ENCODE assay signal across 8 cellular contexts in the genomic region with DNA sequence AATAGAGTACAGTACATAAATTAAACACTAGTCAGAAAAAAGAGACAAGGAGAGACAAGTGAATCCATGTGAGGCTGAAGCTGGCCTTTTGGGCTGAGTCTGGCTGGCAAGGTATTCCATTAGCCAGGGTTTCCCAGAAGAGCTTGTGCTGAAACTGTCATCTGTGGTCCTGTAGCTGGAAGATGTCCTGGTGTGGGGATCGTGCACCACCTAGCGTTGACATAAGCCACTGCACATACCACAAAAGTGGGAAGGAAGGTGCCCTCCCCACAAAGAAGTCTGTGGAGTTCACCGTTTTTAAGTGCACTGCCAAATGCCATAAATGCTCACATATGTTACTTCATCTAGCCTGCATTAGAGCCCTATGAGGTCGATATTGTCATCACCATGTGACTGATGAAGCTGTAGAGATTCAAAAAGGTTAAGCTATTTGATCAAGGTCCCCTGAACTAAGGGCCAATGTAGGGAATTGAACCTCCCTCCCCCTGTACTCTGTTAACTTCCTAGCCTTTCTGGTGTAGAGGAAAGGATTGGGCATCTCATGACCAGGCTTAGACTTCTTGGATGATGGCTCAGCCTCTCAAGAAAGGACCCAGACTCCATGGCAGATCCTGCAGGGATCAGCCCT. TPM values are rescaled to one million over a fixed set of nuclear protein-coding genes. Genes with fewer than 3 reads are reported as not detected.
DNase-seq lines count a peak whose midpoint lies in the region; ATAC-seq, FAIRE-seq and TF ChIP-seq lines count a peak whose summit lies in the region.

No MANE protein-coding gene starts in this region.

- no peaks in the 10 kb centered on the region for H3K4me1 ChIP-seq in PC-9 (replicated peaks; ENCODE audit: insufficient read depth)

- peak; percentile 73 for TF ChIP-seq CTCF in CD4-positive, alpha-beta T cell (IDR thresholded peaks at IDR 0.05)
- TF ChIP-seq CTCF in PC-9 (conservative IDR thresholded peaks at IDR 0.05) (peak; percentile 99), osteocyte (IDR thresholded peaks at IDR 0.05) (peak; percentile 93)

- H3K27me3 Mint-ChIP-seq in CD4-positive, alpha-beta T cell, result no peaks in the 10 kb centered on the region
- H3K27me3 Mint-ChIP-seq in osteocyte (ENCODE audit: unreplicated experiment), result peaks cover 33% of the 10 kb centered on the region

- no peak overlapping the region for H3K4me3 Mint-ChIP-seq in CD4-positive, alpha-beta T cell
- no peak overlapping the region for H3K4me3 Mint-ChIP-seq in osteocyte (ENCODE audit: unreplicated experiment)

- H3K79me2 ChIP-seq in PC-9 (ENCODE audit: low read depth), result no peaks in the 10 kb centered on the region

- peak; percentile 54 for ATAC-seq in CD4-positive, alpha-beta T cell (ENCODE audit: poor library complexity)
- ATAC-seq in GM19438 (IDR thresholded peaks at IDR 0.05; ENCODE audit: low read depth, unreplicated experiment), result peak; percentile 85

- no TSS peak for BruUV-seq in PC-9 (replicated peaks; lab: Mats Ljungman, UMichigan)

- DNase-seq in CD4-positive, alpha-beta T cell, result peak in 8 of 10 experiments; percentile 9 to 44 (median 18)
- peak; percentile 62 for DNase-seq in HuH-7 (ENCODE audit: low spot score)
- peak; percentile 42 to 53 for DNase-seq in PC-9
- peak; percentile 13 for DNase-seq in activated gamma-delta T cell treated with anti-CD3 and anti-CD28 coated beads, Interleukin-2, amount 50 U/mL, for 16 hours (ENCODE audit: low read depth)
- DNase-seq in germinal center (ENCODE audit: low spot score), result peak; percentile 80
- peak; percentile 82 for DNase-seq in osteocyte (ENCODE audit: extremely low spot score, unreplicated experiment)
- peak; percentile 84 for DNase-seq in urothelium cell line (ENCODE audit: low spot score)

- intact Hi-C loops in CD4-positive, alpha-beta T cell (cut with DNase I, micrococcal nuclease), result loop anchor here (2.0 to 5.0 kb wide), 5 partner anchors 163 to 1079 kb away; no protein-coding TSS in a partner anchor
- intact Hi-C loops in PC-9 (cut with micrococcal nuclease; ENCODE audit: unreplicated experiment), result loop anchor here (1.0 kb wide), 5 partner anchors 163 to 1005 kb away; no protein-coding TSS in a partner anchor

- no peaks in the 10 kb centered on the region for H3K9me3 ChIP-seq in CD4-positive, alpha-beta T cell (ENCODE audit: control insufficient read depth, low read length)
- no peaks in the 10 kb centered on the region for H3K9me3 ChIP-seq in PC-9 (ENCODE audit: insufficient read depth, low read depth)

- peaks cover 4% of the 10 kb centered on the region for H3K4me1 Mint-ChIP-seq in CD4-positive, alpha-beta T cell (ENCODE audit: low read depth)
- H3K4me1 Mint-ChIP-seq in osteocyte (ENCODE audit: unreplicated experiment), result no peaks in the 10 kb centered on the region

- FAIRE-seq in urothelium cell line (lab: Jason Lieb, UNC), result no peak

- no peak overlapping the region for H3K4me2 ChIP-seq in PC-9

- H3K36me3 Mint-ChIP-seq in CD4-positive, alpha-beta T cell (ENCODE audit: low read depth), result no peaks in the 10 kb centered on the region
- no peaks in the 10 kb centered on the region for H3K36me3 Mint-ChIP-seq in osteocyte (ENCODE audit: unreplicated experiment)

- no peaks in the 10 kb centered on the region; the same call in 1 of the 2 replicates for H3K9me2 ChIP-seq in PC-9 (ENCODE audit: insufficient read depth)

- H2AFZ ChIP-seq in PC-9, result no peak overlapping the region

- no peaks in the 10 kb centered on the region for H3K9me3 Mint-ChIP-seq in CD4-positive, alpha-beta T cell
- no peaks in the 10 kb centered on the region for H3K9me3 Mint-ChIP-seq in osteocyte (ENCODE audit: unreplicated experiment)

- H3K4me3 ChIP-seq in PC-9, result no peak overlapping the region

- no peak overlapping the region for H3K27ac ChIP-seq in CD4-positive, alpha-beta T cell (ENCODE audit: low read depth, low read length)
- no peak overlapping the region for H3K27ac ChIP-seq in PC-9

- no peaks in the 10 kb centered on the region for H3K27me3 ChIP-seq in CD4-positive, alpha-beta T cell (ENCODE audit: control insufficient read depth, insufficient read depth, low read length)
- H3K27me3 ChIP-seq in PC-9 (ENCODE audit: insufficient read depth, low read depth), result no peaks in the 10 kb centered on the region

- no peak overlapping the region for H3K27ac Mint-ChIP-seq in CD4-positive, alpha-beta T cell
- no peak overlapping the region for H3K27ac Mint-ChIP-seq in osteocyte (ENCODE audit: unreplicated experiment)

- POLR2A ChIA-PET in CD4-positive, alpha-beta T cell (lab: Charles Lee), result no interaction called here
- POLR2A ChIA-PET in PC-9 (lab: Charles Lee; ENCODE audit: unreplicated experiment), result no interaction called here

- H3K36me3 ChIP-seq in PC-9 (ENCODE audit: low read depth), result no peaks in the 10 kb centered on the region

- CTCF ChIA-PET in CD4-positive, alpha-beta T cell (lab: Charles Lee), result interaction anchor here (0.6 to 1.2 kb wide), 4 partner anchors 9 to 458 kb away, joined by 3 to 5 read pairs (median 3); no protein-coding TSS in a partner anchor
- CTCF ChIA-PET in PC-9 (lab: Charles Lee), result interaction anchor here (0.7 to 1.8 kb wide), 3 partner anchors 159 to 459 kb away, joined by 3 to 8 read pairs (median 3); no protein-coding TSS in a partner anchor

- no peaks in the 10 kb centered on the region for H4K20me1 ChIP-seq in PC-9 (ENCODE audit: insufficient read depth)

- H3F3A ChIP-seq in PC-9 (ENCODE audit: insufficient read depth, low read depth), result no peaks in the 10 kb centered on the region

RNA-seq across cellular contexts. Expression of gene GALNT14, which starts 31.9 kb away (rescaled TPM):
- total RNA-seq in CD4-positive, alpha-beta T cell, result not detected
- 2.4 and 3.1 TPM in 2 replicates for total RNA-seq in PC-9 (2021)
- 3.6 and 4.1 TPM in 2 replicates for total RNA-seq in osteocyte

RNA-seq across cellular contexts. Expression of gene CAPN14, which starts 47.1 kb away (rescaled TPM):
- under 1 TPM; 0.20 to 0.30 TPM for total RNA-seq in CD4-positive, alpha-beta T cell
- total RNA-seq in PC-9 (2021), result 0.35 TPM in 2 replicates
- total RNA-seq in osteocyte, result 0.13 and 0.24 TPM in 2 replicates

Comparison
In these comparisons a context has a peak if more than half of its experiments do, and no peak if none do; other contexts are left out.
1. DNase-seq: peak in every context shown above with its lines; median percentile 84 in urothelium cell line; 82 in osteocyte; 80 in germinal center; 62 in HuH-7; 48 in PC-9; 18 in CD4-positive, alpha-beta T cell; 13 in activated gamma-delta T cell treated with anti-CD3 and anti-CD28 coated beads, Interleukin-2, amount 50 U/mL, for 16 hours.